ENCODE assay signal across 1 cellular context in the genomic region with DNA sequence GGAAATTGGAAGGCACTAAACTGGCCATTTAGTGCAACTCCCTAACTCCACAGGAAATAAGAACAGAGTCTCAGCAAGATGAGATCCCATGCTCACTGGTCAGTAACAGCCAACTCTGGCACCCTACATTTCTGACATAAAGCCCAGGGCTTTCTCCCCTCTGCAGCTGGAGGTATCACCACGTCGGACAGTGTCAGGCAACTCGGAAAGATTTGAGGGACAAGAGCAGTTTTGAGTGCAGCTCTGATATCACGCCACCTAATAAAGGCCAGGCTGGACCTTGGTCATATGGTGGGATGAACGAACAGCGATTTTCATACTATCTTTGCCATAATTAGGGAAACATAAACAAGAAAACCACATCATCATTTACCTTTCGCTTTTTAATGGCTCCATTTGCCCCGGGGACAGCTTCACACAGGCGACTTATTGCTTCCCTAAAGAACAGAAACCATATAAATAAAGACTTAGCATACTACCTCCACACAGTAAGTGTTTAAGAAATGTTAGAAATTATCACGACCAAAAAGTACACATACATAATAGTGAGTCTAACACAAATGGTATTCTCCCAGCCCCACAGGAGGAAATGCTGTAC.
A peak's percentile ranks its signal among the peaks of the same experiment; 100 is the strongest.
TF ChIP-seq lines count a peak whose summit lies in the region.

No MANE protein-coding gene starts in this region.

TF ChIP-seq in HEK293, 187 proteins besides CTCF, POLR2A, EP300 and RAD21 (continued from another document and continues in another):
- TF ChIP-seq, protein P1, sequence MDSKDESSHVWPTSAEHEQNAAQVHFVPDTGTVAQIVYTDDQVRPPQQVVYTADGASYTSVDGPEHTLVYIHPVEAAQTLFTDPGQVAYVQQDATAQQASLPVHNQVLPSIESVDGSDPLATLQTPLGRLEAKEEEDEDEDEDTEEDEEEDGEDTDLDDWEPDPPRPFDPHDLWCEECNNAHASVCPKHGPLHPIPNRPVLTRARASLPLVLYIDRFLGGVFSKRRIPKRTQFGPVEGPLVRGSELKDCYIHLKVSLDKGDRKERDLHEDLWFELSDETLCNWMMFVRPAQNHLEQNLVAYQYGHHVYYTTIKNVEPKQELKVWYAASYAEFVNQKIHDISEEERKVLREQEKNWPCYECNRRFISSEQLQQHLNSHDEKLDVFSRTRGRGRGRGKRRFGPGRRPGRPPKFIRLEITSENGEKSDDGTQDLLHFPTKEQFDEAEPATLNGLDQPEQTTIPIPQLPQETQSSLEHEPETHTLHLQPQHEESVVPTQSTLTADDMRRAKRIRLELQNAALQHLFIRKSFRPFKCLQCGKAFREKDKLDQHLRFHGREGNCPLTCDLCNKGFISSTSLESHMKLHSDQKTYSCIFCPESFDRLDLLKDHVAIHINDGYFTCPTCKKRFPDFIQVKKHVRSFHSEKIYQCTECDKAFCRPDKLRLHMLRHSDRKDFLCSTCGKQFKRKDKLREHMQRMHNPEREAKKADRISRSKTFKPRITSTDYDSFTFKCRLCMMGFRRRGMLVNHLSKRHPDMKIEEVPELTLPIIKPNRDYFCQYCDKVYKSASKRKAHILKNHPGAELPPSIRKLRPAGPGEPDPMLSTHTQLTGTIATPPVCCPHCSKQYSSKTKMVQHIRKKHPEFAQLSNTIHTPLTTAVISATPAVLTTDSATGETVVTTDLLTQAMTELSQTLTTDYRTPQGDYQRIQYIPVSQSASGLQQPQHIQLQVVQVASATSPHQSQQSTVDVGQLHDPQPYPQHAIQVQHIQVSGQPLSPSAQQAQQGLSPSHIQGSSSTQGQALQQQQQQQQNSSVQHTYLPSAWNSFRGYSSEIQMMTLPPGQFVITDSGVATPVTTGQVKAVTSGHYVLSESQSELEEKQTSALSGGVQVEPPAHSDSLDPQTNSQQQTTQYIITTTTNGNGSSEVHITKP (tag by site-specific recombination; IDR thresholded peaks at IDR 0.05): peak; percentile 6; the same call in 1 of the 2 replicates
- 0 out of 2 replicates have a peak, but pooled peaks have one; percentile 30 for TF ChIP-seq ZBTB48 (tag by site-specific recombination; IDR thresholded peaks at IDR 0.05)
- no peak for TF ChIP-seq ZNF558 (tag by site-specific recombination; IDR thresholded peaks at IDR 0.05)
- no peak for TF ChIP-seq KLF10 (tag by site-specific recombination; IDR thresholded peaks at IDR 0.05)
- TF ChIP-seq, protein P2, sequence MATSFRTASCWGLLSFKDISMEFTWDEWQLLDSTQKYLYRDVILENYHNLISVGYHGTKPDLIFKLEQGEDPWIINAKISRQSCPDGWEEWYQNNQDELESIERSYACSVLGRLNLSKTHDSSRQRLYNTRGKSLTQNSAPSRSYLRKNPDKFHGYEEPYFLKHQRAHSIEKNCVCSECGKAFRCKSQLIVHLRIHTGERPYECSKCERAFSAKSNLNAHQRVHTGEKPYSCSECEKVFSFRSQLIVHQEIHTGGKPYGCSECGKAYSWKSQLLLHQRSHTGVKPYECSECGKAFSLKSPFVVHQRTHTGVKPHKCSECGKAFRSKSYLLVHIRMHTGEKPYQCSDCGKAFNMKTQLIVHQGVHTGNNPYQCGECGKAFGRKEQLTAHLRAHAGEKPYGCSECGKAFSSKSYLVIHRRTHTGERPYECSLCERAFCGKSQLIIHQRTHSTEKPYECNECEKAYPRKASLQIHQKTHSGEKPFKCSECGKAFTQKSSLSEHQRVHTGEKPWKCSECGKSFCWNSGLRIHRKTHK (tag by site-specific recombination; IDR thresholded peaks at IDR 0.05): no peak
- no peak for TF ChIP-seq ZNF621 (tag by site-specific recombination; IDR thresholded peaks at IDR 0.05)
- TF ChIP-seq ZNF335 (tag by site-specific recombination; conservative IDR thresholded peaks at IDR 0.05): no peak
- TF ChIP-seq ZNF701 (tag by site-specific recombination; IDR thresholded peaks at IDR 0.05): no peak
- no peak for TF ChIP-seq TRIM28 (IDR thresholded peaks at IDR 0.05; ENCODE audit: borderline replicate concordance, low read length)
- no peak for TF ChIP-seq ZNF266 (tag by site-specific recombination; IDR thresholded peaks at IDR 0.05; ENCODE audit: low read depth)
- no peak for TF ChIP-seq SCRT2 (tag by site-specific recombination; IDR thresholded peaks at IDR 0.05)
- TF ChIP-seq ZNF16 (tag by site-specific recombination; IDR thresholded peaks at IDR 0.05; ENCODE audit: low read depth): no peak
- TF ChIP-seq ZEB2 (tag by site-specific recombination; IDR thresholded peaks at IDR 0.05): no peak
- no peak for TF ChIP-seq BCL11B (tag by site-specific recombination; IDR thresholded peaks at IDR 0.05; ENCODE audit: low read depth)
- no peak for TF ChIP-seq ZNF777 (tag by site-specific recombination; IDR thresholded peaks at IDR 0.05; ENCODE audit: borderline replicate concordance)
- TF ChIP-seq, protein P3, sequence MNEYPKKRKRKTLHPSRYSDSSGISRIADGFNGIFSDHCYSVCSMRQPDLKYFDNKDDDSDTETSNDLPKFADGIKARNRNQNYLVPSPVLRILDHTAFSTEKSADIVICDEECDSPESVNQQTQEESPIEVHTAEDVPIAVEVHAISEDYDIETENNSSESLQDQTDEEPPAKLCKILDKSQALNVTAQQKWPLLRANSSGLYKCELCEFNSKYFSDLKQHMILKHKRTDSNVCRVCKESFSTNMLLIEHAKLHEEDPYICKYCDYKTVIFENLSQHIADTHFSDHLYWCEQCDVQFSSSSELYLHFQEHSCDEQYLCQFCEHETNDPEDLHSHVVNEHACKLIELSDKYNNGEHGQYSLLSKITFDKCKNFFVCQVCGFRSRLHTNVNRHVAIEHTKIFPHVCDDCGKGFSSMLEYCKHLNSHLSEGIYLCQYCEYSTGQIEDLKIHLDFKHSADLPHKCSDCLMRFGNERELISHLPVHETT (tag by site-specific recombination; IDR thresholded peaks at IDR 0.05): no peak
- no peak for TF ChIP-seq ZNF133 (tag by site-specific recombination; IDR thresholded peaks at IDR 0.05)
- peak; percentile 37 for TF ChIP-seq PRDM1 (tag by site-specific recombination; IDR thresholded peaks at IDR 0.05)
- no peak for TF ChIP-seq ZBTB26 (tag by site-specific recombination; optimal IDR thresholded peaks at IDR 0.05)
- no peak for TF ChIP-seq MZF1 (tag by site-specific recombination; IDR thresholded peaks at IDR 0.05; ENCODE audit: borderline replicate concordance)
- TF ChIP-seq ELK4 (IDR thresholded peaks at IDR 0.05; ENCODE audit: borderline replicate concordance, low read depth, low read length): no peak
- TF ChIP-seq ZNF416 (tag by site-specific recombination; IDR thresholded peaks at IDR 0.05): no peak
- peak; percentile 58 for TF ChIP-seq OSR2 (tag by site-specific recombination; IDR thresholded peaks at IDR 0.05)
- TF ChIP-seq EGR2 (tag by site-specific recombination; IDR thresholded peaks at IDR 0.05; ENCODE audit: low read depth): no peak
- no peak for TF ChIP-seq SP3 (tag by site-specific recombination; IDR thresholded peaks at IDR 0.05)
- TF ChIP-seq ZNF629 (tag by site-specific recombination; IDR thresholded peaks at IDR 0.05): 0 out of 2 replicates have a peak, but pooled peaks have one; percentile 44
- TF ChIP-seq ZFP37 (tag by site-specific recombination; IDR thresholded peaks at IDR 0.05): no peak
- no peak for TF ChIP-seq ZNF548 (tag by site-specific recombination; IDR thresholded peaks at IDR 0.05)
- TF ChIP-seq ZNF19 (tag by site-specific recombination; IDR thresholded peaks at IDR 0.05; ENCODE audit: low read depth): no peak
- TF ChIP-seq ZNF473 (tag by site-specific recombination; IDR thresholded peaks at IDR 0.05): no peak
- no peak for TF ChIP-seq ZNF423 (tag by site-specific recombination; IDR thresholded peaks at IDR 0.05)
- no peak for TF ChIP-seq BCL6B (tag by site-specific recombination; IDR thresholded peaks at IDR 0.05)
- TF ChIP-seq ZNF529 (tag by site-specific recombination; IDR thresholded peaks at IDR 0.05; ENCODE audit: insufficient replicate concordance): no peak
- no peak for TF ChIP-seq ZNF555 (tag by site-specific recombination; conservative IDR thresholded peaks at IDR 0.05)
- no peak for TF ChIP-seq ZNF302 (tag by site-specific recombination; IDR thresholded peaks at IDR 0.05; ENCODE audit: low read depth)
- 0 out of 2 replicates have a peak, but pooled peaks have one; percentile 44 for TF ChIP-seq IKZF3 (tag by site-specific recombination; IDR thresholded peaks at IDR 0.05)
- no peak for TF ChIP-seq ZNF623 (tag by site-specific recombination; IDR thresholded peaks at IDR 0.05)
- no peak for TF ChIP-seq ZNF521 (tag by site-specific recombination; IDR thresholded peaks at IDR 0.05)
- no peak for TF ChIP-seq ZSCAN23 (tag by site-specific recombination; IDR thresholded peaks at IDR 0.05)
- no peak for TF ChIP-seq GLI4 (tag by site-specific recombination; IDR thresholded peaks at IDR 0.05)
- no peak for TF ChIP-seq ZNF184 (tag by site-specific recombination; IDR thresholded peaks at IDR 0.05)
- no peak for TF ChIP-seq ZNF311 (tag by site-specific recombination; IDR thresholded peaks at IDR 0.05; ENCODE audit: borderline replicate concordance)
- TF ChIP-seq SCRT1 (tag by site-specific recombination; IDR thresholded peaks at IDR 0.05; ENCODE audit: borderline replicate concordance): no peak
- TF ChIP-seq ZNF514 (tag by site-specific recombination; IDR thresholded peaks at IDR 0.05): no peak
- TF ChIP-seq, protein P4, sequence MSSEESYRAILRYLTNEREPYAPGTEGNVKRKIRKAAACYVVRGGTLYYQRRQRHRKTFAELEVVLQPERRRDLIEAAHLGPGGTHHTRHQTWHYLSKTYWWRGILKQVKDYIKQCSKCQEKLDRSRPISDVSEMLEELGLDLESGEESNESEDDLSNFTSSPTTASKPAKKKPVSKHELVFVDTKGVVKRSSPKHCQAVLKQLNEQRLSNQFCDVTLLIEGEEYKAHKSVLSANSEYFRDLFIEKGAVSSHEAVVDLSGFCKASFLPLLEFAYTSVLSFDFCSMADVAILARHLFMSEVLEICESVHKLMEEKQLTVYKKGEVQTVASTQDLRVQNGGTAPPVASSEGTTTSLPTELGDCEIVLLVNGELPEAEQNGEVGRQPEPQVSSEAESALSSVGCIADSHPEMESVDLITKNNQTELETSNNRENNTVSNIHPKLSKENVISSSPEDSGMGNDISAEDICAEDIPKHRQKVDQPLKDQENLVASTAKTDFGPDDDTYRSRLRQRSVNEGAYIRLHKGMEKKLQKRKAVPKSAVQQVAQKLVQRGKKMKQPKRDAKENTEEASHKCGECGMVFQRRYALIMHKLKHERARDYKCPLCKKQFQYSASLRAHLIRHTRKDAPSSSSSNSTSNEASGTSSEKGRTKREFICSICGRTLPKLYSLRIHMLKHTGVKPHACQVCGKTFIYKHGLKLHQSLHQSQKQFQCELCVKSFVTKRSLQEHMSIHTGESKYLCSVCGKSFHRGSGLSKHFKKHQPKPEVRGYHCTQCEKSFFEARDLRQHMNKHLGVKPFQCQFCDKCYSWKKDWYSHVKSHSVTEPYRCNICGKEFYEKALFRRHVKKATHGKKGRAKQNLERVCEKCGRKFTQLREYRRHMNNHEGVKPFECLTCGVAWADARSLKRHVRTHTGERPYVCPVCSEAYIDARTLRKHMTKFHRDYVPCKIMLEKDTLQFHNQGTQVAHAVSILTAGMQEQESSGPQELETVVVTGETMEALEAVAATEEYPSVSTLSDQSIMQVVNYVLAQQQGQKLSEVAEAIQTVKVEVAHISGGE (tag by site-specific recombination; conservative IDR thresholded peaks at IDR 0.05; ENCODE audit: low read depth): no peak
- TF ChIP-seq SP2 (tag by site-specific recombination; IDR thresholded peaks at IDR 0.05): no peak
- TF ChIP-seq YY1 (tag by site-specific recombination; IDR thresholded peaks at IDR 0.05): no peak
- no peak for TF ChIP-seq ZNF776 (tag by site-specific recombination; IDR thresholded peaks at IDR 0.05; ENCODE audit: borderline replicate concordance)
- peak; percentile 66; the same call in 1 of the 2 replicates for TF ChIP-seq FEZF1 (tag by site-specific recombination; IDR thresholded peaks at IDR 0.05)
- TF ChIP-seq WT1 (tag by site-specific recombination; IDR thresholded peaks at IDR 0.05): no peak
- no peak for TF ChIP-seq TCF7L2 (IDR thresholded peaks at IDR 0.05; ENCODE audit: borderline replicate concordance, low read depth, low read length)
- peak; percentile 46; the same call in 1 of the 2 replicates for TF ChIP-seq ZNF341 (tag by site-specific recombination; IDR thresholded peaks at IDR 0.05; ENCODE audit: low read depth)
